Comparison of ENCODE assay signal across 1 cellular context in the genomic region with DNA sequence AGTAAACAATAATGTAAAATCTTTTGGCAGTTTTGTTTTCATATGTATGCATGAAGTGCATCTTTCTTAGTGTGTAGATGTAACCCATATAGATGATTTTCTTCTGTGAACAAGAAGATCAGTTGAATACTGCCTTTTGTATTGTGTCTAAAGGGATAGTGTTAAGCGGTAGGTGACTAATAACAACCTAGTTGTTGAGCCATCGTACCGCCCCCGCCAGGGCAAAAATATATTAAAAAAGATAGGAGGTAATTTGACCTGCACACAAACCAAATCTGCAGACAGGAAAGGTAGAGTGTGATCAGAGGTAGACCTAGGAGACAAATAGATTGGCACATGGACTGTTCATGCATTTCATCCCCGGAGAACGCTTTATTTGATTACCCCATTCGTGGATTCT.
TF ChIP-seq lines count a peak whose summit lies in the region.

No MANE protein-coding gene starts in this region.

TF ChIP-seq in A549, 52 proteins besides CTCF, POLR2A, EP300 and RAD21 (continued from another document):
- TF ChIP-seq NPAS2 (CRISPR knock-in tag; IDR thresholded peaks at IDR 0.05; ENCODE audit: borderline replicate concordance) (no peak), HOXB13 (CRISPR knock-in tag; IDR thresholded peaks at IDR 0.05; ENCODE audit: low read depth) (no peak), MAFK (IDR thresholded peaks at IDR 0.05; ENCODE audit: partially characterized antibody) (no peak), GATA3 (IDR thresholded peaks at IDR 0.05; ENCODE audit: borderline replicate concordance) (no peak), EHF (CRISPR knock-in tag; IDR thresholded peaks at IDR 0.05) (no peak), RNF2 (IDR thresholded peaks at IDR 0.05; ENCODE audit: borderline replicate concordance, low read depth) (no peak), RFX5 (IDR thresholded peaks at IDR 0.05) (no peak), PHF8 (IDR thresholded peaks at IDR 0.05; ENCODE audit: borderline replicate concordance, low read depth) (no peak), HOXB5 (CRISPR knock-in tag; IDR thresholded peaks at IDR 0.05) (no peak), CBX8 (IDR thresholded peaks at IDR 0.05) (no peak), JUN (IDR thresholded peaks at IDR 0.05) (no peak), MYC (IDR thresholded peaks at IDR 0.05; ENCODE audit: borderline replicate concordance, low read length) (no peak)
- TF ChIP-seq, protein P1, sequence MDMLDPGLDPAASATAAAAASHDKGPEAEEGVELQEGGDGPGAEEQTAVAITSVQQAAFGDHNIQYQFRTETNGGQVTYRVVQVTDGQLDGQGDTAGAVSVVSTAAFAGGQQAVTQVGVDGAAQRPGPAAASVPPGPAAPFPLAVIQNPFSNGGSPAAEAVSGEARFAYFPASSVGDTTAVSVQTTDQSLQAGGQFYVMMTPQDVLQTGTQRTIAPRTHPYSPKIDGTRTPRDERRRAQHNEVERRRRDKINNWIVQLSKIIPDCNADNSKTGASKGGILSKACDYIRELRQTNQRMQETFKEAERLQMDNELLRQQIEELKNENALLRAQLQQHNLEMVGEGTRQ (IDR thresholded peaks at IDR 0.05), result no peak
- TF ChIP-seq, protein P2, sequence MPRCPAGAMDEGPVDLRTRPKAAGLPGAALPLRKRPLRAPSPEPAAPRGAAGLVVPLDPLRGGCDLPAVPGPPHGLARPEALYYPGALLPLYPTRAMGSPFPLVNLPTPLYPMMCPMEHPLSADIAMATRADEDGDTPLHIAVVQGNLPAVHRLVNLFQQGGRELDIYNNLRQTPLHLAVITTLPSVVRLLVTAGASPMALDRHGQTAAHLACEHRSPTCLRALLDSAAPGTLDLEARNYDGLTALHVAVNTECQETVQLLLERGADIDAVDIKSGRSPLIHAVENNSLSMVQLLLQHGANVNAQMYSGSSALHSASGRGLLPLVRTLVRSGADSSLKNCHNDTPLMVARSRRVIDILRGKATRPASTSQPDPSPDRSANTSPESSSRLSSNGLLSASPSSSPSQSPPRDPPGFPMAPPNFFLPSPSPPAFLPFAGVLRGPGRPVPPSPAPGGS (IDR thresholded peaks at IDR 0.05), result no peak
- TF ChIP-seq, protein P3, sequence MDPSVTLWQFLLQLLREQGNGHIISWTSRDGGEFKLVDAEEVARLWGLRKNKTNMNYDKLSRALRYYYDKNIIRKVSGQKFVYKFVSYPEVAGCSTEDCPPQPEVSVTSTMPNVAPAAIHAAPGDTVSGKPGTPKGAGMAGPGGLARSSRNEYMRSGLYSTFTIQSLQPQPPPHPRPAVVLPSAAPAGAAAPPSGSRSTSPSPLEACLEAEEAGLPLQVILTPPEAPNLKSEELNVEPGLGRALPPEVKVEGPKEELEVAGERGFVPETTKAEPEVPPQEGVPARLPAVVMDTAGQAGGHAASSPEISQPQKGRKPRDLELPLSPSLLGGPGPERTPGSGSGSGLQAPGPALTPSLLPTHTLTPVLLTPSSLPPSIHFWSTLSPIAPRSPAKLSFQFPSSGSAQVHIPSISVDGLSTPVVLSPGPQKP (IDR thresholded peaks at IDR 0.05; ENCODE audit: low read depth, low read length), result no peak
